Comparison of ENCODE assay signal across 1 cellular context in genomic region chr17:55321507-55322064, GRCh38.
TF ChIP-seq lines count a peak whose summit lies in the region.

No MANE protein-coding gene starts in this region.

TF ChIP-seq in IMR-90, 13 proteins besides CTCF, POLR2A, EP300 and RAD21:
- TF ChIP-seq RCOR1 (IDR thresholded peaks at IDR 0.05; ENCODE audit: insufficient replicate concordance, low read length) (no peak), MAZ (IDR thresholded peaks at IDR 0.05; ENCODE audit: borderline replicate concordance, low read depth, low read length) (no peak)
TF ChIP-seq in IMR-90: peak in this region for 0.
